1 cellular context compared by ENCODE assay signal in genomic region chr3:46986782-46987484, GRCh38.
A peak's percentile ranks its signal among the peaks of the same experiment; 100 is the strongest.
TF ChIP-seq lines count a peak whose summit lies in the region.

No MANE protein-coding gene starts in this region.

TF ChIP-seq in K562, 482 proteins besides CTCF, POLR2A, EP300 and RAD21 (continued from another document and continues in another):
- no peak for TF ChIP-seq ZNF518B (CRISPR knock-in tag; IDR thresholded peaks at IDR 0.05)
- TF ChIP-seq FOXJ2 (tag; IDR thresholded peaks at IDR 0.05), result 0 out of 2 replicates have a peak, but pooled peaks have one; percentile 60
- no peak for TF ChIP-seq NFATC3 (IDR thresholded peaks at IDR 0.05)
- TF ChIP-seq USF1 (CRISPR knock-in tag; IDR thresholded peaks at IDR 0.05), result no peak
- no peak for TF ChIP-seq GTF3C2 (IDR thresholded peaks at IDR 0.05; ENCODE audit: borderline replicate concordance, extremely low read depth, insufficient read length)
- peak; percentile 41 to 79; a peak in 1 of 4 replicates for TF ChIP-seq SIN3A (IDR thresholded peaks at IDR 0.05; ENCODE audit: borderline replicate concordance in 2 of 2, control insufficient read depth in 1 of 2, low read depth in 2 of 2, low read length in 2 of 2)
- TF ChIP-seq THRA (IDR thresholded peaks at IDR 0.05), result no peak
- TF ChIP-seq ARID1B (IDR thresholded peaks at IDR 0.05), result no peak
- peak; percentile 3 for TF ChIP-seq ZFP36 (IDR thresholded peaks at IDR 0.05; ENCODE audit: low read depth, low read length, partially characterized antibody)
- TF ChIP-seq PCBP1 (IDR thresholded peaks at IDR 0.05; ENCODE audit: low read depth, low read length, poor library complexity, severe bottlenecking), result no peak
- TF ChIP-seq CREB1 (IDR thresholded peaks at IDR 0.05), result no peak
- no peak for TF ChIP-seq CREB1 (CRISPR knock-in tag; IDR thresholded peaks at IDR 0.05)
- no peak for TF ChIP-seq U2AF1 (optimal IDR thresholded peaks at IDR 0.05; ENCODE audit: low read depth, low read length)
- no peak for TF ChIP-seq ZNF57 (CRISPR knock-in tag; IDR thresholded peaks at IDR 0.05)
- no peak for TF ChIP-seq ATF7 (IDR thresholded peaks at IDR 0.05)
- TF ChIP-seq KLF13 (tag; IDR thresholded peaks at IDR 0.05; ENCODE audit: borderline replicate concordance, low read depth), result no peak
- TF ChIP-seq, protein P1, sequence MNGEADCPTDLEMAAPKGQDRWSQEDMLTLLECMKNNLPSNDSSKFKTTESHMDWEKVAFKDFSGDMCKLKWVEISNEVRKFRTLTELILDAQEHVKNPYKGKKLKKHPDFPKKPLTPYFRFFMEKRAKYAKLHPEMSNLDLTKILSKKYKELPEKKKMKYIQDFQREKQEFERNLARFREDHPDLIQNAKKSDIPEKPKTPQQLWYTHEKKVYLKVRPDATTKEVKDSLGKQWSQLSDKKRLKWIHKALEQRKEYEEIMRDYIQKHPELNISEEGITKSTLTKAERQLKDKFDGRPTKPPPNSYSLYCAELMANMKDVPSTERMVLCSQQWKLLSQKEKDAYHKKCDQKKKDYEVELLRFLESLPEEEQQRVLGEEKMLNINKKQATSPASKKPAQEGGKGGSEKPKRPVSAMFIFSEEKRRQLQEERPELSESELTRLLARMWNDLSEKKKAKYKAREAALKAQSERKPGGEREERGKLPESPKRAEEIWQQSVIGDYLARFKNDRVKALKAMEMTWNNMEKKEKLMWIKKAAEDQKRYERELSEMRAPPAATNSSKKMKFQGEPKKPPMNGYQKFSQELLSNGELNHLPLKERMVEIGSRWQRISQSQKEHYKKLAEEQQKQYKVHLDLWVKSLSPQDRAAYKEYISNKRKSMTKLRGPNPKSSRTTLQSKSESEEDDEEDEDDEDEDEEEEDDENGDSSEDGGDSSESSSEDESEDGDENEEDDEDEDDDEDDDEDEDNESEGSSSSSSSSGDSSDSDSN (IDR thresholded peaks at IDR 0.05; ENCODE audit: borderline replicate concordance in 1 of 2, low read depth in 2 of 2, low read length in 2 of 2), result peak in 1 of 2 experiments; percentile 57; a peak in 1 of 4 replicates
- TF ChIP-seq CSDE1 (IDR thresholded peaks at IDR 0.05), result no peak
- 0 out of 2 replicates have a peak, but pooled peaks have one; percentile 7 for TF ChIP-seq JUN (IDR thresholded peaks at IDR 0.05; ENCODE audit: borderline replicate concordance, low read depth, low read length)
- no peak for TF ChIP-seq JUN (CRISPR knock-in tag; IDR thresholded peaks at IDR 0.05; ENCODE audit: borderline replicate concordance)
- TF ChIP-seq, protein P2, sequence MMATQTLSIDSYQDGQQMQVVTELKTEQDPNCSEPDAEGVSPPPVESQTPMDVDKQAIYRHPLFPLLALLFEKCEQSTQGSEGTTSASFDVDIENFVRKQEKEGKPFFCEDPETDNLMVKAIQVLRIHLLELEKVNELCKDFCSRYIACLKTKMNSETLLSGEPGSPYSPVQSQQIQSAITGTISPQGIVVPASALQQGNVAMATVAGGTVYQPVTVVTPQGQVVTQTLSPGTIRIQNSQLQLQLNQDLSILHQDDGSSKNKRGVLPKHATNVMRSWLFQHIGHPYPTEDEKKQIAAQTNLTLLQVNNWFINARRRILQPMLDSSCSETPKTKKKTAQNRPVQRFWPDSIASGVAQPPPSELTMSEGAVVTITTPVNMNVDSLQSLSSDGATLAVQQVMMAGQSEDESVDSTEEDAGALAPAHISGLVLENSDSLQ (IDR thresholded peaks at IDR 0.05), result peak; percentile 26; the same call in 1 of the 2 replicates
- TF ChIP-seq CC2D1A (IDR thresholded peaks at IDR 0.05), result peak; percentile 15; the same call in 1 of the 2 replicates
- TF ChIP-seq TRIM28 (IDR thresholded peaks at IDR 0.05), result peak; percentile 5; the same call in 1 of the 2 replicates
- TF ChIP-seq KAT7 (CRISPR knock-in tag; IDR thresholded peaks at IDR 0.05; ENCODE audit: borderline replicate concordance), result no peak
- no peak for TF ChIP-seq TGIF2 (CRISPR knock-in tag; IDR thresholded peaks at IDR 0.05)
- no peak for TF ChIP-seq POLR2G (IDR thresholded peaks at IDR 0.05; ENCODE audit: low read depth, low read length)
- TF ChIP-seq NR3C1 (CRISPR knock-in tag; IDR thresholded peaks at IDR 0.05), result no peak
- no peak for TF ChIP-seq ZC3H11A (IDR thresholded peaks at IDR 0.05; ENCODE audit: low read depth, low read length)
- TF ChIP-seq CHD2 (IDR thresholded peaks at IDR 0.05; ENCODE audit: low read depth, low read length), result no peak
- no peak for TF ChIP-seq POLR2AphosphoS2 (IDR thresholded peaks at IDR 0.05; ENCODE audit: low read length)
- TF ChIP-seq, protein P3, sequence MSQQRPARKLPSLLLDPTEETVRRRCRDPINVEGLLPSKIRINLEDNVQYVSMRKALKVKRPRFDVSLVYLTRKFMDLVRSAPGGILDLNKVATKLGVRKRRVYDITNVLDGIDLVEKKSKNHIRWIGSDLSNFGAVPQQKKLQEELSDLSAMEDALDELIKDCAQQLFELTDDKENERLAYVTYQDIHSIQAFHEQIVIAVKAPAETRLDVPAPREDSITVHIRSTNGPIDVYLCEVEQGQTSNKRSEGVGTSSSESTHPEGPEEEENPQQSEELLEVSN (IDR thresholded peaks at IDR 0.05; ENCODE audit: borderline replicate concordance in 1 of 2, extremely low read depth in 1 of 2, insufficient read depth in 1 of 2, insufficient read length in 1 of 2, low read depth in 1 of 2, low read length in 1 of 2, poor library complexity in 1 of 2, severe bottlenecking in 1 of 2), result no peak
- no peak for TF ChIP-seq SRSF1 (IDR thresholded peaks at IDR 0.05; ENCODE audit: low read depth, low read length)
- TF ChIP-seq HDAC8 (tag; IDR thresholded peaks at IDR 0.05), result no peak
- TF ChIP-seq, protein P4, sequence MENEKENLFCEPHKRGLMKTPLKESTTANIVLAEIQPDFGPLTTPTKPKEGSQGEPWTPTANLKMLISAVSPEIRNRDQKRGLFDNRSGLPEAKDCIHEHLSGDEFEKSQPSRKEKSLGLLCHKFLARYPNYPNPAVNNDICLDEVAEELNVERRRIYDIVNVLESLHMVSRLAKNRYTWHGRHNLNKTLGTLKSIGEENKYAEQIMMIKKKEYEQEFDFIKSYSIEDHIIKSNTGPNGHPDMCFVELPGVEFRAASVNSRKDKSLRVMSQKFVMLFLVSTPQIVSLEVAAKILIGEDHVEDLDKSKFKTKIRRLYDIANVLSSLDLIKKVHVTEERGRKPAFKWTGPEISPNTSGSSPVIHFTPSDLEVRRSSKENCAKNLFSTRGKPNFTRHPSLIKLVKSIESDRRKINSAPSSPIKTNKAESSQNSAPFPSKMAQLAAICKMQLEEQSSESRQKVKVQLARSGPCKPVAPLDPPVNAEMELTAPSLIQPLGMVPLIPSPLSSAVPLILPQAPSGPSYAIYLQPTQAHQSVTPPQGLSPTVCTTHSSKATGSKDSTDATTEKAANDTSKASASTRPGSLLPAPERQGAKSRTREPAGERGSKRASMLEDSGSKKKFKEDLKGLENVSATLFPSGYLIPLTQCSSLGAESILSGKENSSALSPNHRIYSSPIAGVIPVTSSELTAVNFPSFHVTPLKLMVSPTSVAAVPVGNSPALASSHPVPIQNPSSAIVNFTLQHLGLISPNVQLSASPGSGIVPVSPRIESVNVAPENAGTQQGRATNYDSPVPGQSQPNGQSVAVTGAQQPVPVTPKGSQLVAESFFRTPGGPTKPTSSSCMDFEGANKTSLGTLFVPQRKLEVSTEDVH (IDR thresholded peaks at IDR 0.05; ENCODE audit: low read depth, partially characterized antibody), result no peak
- TF ChIP-seq CHD1 (IDR thresholded peaks at IDR 0.05; ENCODE audit: low read length), result peak; percentile 54
- TF ChIP-seq ZNF347 (CRISPR knock-in tag; IDR thresholded peaks at IDR 0.05; ENCODE audit: low read depth), result no peak
- TF ChIP-seq PYGO2 (tag; IDR thresholded peaks at IDR 0.05), result no peak
- TF ChIP-seq EZH2 (IDR thresholded peaks at IDR 0.05; ENCODE audit: borderline replicate concordance, low read depth, low read length), result no peak
- no peak for TF ChIP-seq MYBL2 (IDR thresholded peaks at IDR 0.05; ENCODE audit: low read depth)
- TF ChIP-seq MYBL2 (CRISPR knock-in tag; IDR thresholded peaks at IDR 0.05; ENCODE audit: borderline replicate concordance), result no peak
- TF ChIP-seq FOXP1 (CRISPR knock-in tag; IDR thresholded peaks at IDR 0.05), result 0 out of 2 replicates have a peak, but pooled peaks have one; percentile 6
- TF ChIP-seq RAD51 (IDR thresholded peaks at IDR 0.05; ENCODE audit: borderline replicate concordance, low read depth), result no peak
- no peak for TF ChIP-seq HIVEP1 (CRISPR knock-in tag; IDR thresholded peaks at IDR 0.05)
- TF ChIP-seq ZNF3 (CRISPR knock-in tag; IDR thresholded peaks at IDR 0.05), result no peak
- TF ChIP-seq, protein P5, sequence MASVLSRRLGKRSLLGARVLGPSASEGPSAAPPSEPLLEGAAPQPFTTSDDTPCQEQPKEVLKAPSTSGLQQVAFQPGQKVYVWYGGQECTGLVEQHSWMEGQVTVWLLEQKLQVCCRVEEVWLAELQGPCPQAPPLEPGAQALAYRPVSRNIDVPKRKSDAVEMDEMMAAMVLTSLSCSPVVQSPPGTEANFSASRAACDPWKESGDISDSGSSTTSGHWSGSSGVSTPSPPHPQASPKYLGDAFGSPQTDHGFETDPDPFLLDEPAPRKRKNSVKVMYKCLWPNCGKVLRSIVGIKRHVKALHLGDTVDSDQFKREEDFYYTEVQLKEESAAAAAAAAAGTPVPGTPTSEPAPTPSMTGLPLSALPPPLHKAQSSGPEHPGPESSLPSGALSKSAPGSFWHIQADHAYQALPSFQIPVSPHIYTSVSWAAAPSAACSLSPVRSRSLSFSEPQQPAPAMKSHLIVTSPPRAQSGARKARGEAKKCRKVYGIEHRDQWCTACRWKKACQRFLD (CRISPR knock-in tag; IDR thresholded peaks at IDR 0.05), result peak; percentile 23; the same call in 1 of the 2 replicates
- 0 out of 2 replicates have a peak, but pooled peaks have one; percentile 29 for TF ChIP-seq ETV1 (tag; conservative IDR thresholded peaks at IDR 0.05; ENCODE audit: low read depth)
- no peak for TF ChIP-seq ZNF785 (CRISPR knock-in tag; IDR thresholded peaks at IDR 0.05)
- TF ChIP-seq GABPB2 (CRISPR knock-in tag; conservative IDR thresholded peaks at IDR 0.05), result no peak
- TF ChIP-seq ZNF324 (CRISPR knock-in tag; IDR thresholded peaks at IDR 0.05), result no peak
